Comparison of ENCODE assay signal across 1 cellular context in genomic region chr16:67909056-67909742, GRCh38.
TF ChIP-seq lines count a peak whose summit lies in the region.

No MANE protein-coding gene starts in this region.

TF ChIP-seq in HepG2, 621 proteins besides CTCF, POLR2A, EP300 and RAD21 (continues in another document):
- TF ChIP-seq ZNF160 (CRISPR knock-in tag; IDR thresholded peaks at IDR 0.05) (no peak), MLLT10 (CRISPR knock-in tag; IDR thresholded peaks at IDR 0.05) (no peak), ZNF879 (CRISPR knock-in tag; IDR thresholded peaks at IDR 0.05) (no peak), AGO2 (optimal IDR thresholded peaks at IDR 0.05; ENCODE audit: low read depth, low read length) (peak; percentile 59), ZHX1 (CRISPR knock-in tag; IDR thresholded peaks at IDR 0.05; ENCODE audit: low read depth) (no peak), ZNF713 (CRISPR knock-in tag; IDR thresholded peaks at IDR 0.05) (no peak), TIGD3 (CRISPR knock-in tag; IDR thresholded peaks at IDR 0.05; ENCODE audit: borderline replicate concordance) (no peak), MIER2 (CRISPR knock-in tag; IDR thresholded peaks at IDR 0.05) (no peak), MTA1 (CRISPR knock-in tag; IDR thresholded peaks at IDR 0.05; ENCODE audit: borderline replicate concordance) (peak; percentile 46; the same call in 1 of the 2 replicates), ZNF672 (CRISPR knock-in tag; IDR thresholded peaks at IDR 0.05) (0 out of 2 replicates have a peak, but pooled peaks have one; percentile 23), ZGPAT (CRISPR knock-in tag; IDR thresholded peaks at IDR 0.05) (no peak), GLMP (CRISPR knock-in tag; IDR thresholded peaks at IDR 0.05; ENCODE audit: borderline replicate concordance) (no peak), ZNF446 (CRISPR knock-in tag; IDR thresholded peaks at IDR 0.05) (no peak), NFIC (IDR thresholded peaks at IDR 0.05; ENCODE audit: low read length) (no peak), ZNF318 (CRISPR knock-in tag; IDR thresholded peaks at IDR 0.05) (no peak), GMEB2 (CRISPR knock-in tag; IDR thresholded peaks at IDR 0.05; ENCODE audit: low read depth) (no peak), ELK4 (CRISPR knock-in tag; IDR thresholded peaks at IDR 0.05; ENCODE audit: borderline replicate concordance) (no peak), ZNF724P (CRISPR knock-in tag; IDR thresholded peaks at IDR 0.05; ENCODE audit: borderline replicate concordance) (no peak), NFYC (CRISPR knock-in tag; IDR thresholded peaks at IDR 0.05) (no peak), CHCHD3 (CRISPR knock-in tag; IDR thresholded peaks at IDR 0.05) (peak; percentile 38; the same call in 1 of the 2 replicates), ZNF558 (CRISPR knock-in tag; IDR thresholded peaks at IDR 0.05; ENCODE audit: borderline replicate concordance) (no peak), GTF2F1 (IDR thresholded peaks at IDR 0.05; ENCODE audit: low read length) (no peak), HOXA3 (CRISPR knock-in tag; IDR thresholded peaks at IDR 0.05) (0 out of 2 replicates have a peak, but pooled peaks have one; percentile 8), TRAFD1 (CRISPR knock-in tag; IDR thresholded peaks at IDR 0.05; ENCODE audit: borderline replicate concordance) (no peak), HOXA9 (CRISPR knock-in tag; IDR thresholded peaks at IDR 0.05; ENCODE audit: borderline replicate concordance) (no peak), SATB2 (CRISPR knock-in tag; IDR thresholded peaks at IDR 0.05) (no peak), ZNF609 (CRISPR knock-in tag; IDR thresholded peaks at IDR 0.05; ENCODE audit: borderline replicate concordance) (no peak), ZMYM2 (CRISPR knock-in tag; IDR thresholded peaks at IDR 0.05) (no peak)
